ENCODE assay signal across 8 cellular contexts in genomic region chr22:20285706-20286363, GRCh38. TPM values are rescaled to one million over a fixed set of nuclear protein-coding genes. Genes with fewer than 3 reads are reported as not detected.
DNase-seq lines count a peak whose midpoint lies in the region; TF ChIP-seq lines count a peak whose summit lies in the region.
"Not testable (repeated sequence)": the region's sequence is repeated elsewhere in the genome, so short reads cannot be mapped to it uniquely, and the experiment has no call there.

No MANE protein-coding gene starts in this region.

- H3K4me1 ChIP-seq in mesenchymal stem cell (ENCODE audit: control insufficient read depth, insufficient read depth, low read depth, low read length): not testable (repeated sequence)

- H4K91ac ChIP-seq in mesenchymal stem cell (ENCODE audit: low read length): not testable (repeated sequence)

- H4K8ac ChIP-seq in mesenchymal stem cell (ENCODE audit: low read length): not testable (repeated sequence)

- not testable (repeated sequence) for H3K14ac ChIP-seq in mesenchymal stem cell (ENCODE audit: low read length in 2 of 2)

- 28% methylated on average over 8 of the region's 10 CpGs for WGBS in mesenchymal stem cell

- peaks cover 23 to 40% of the 10 kb centered on the region in 2 experiments for H3K27me3 ChIP-seq in mesenchymal stem cell (ENCODE audit: control insufficient read depth in 1 of 2, insufficient read depth in 1 of 2, low read length in 2 of 2)

- H3K18ac ChIP-seq in mesenchymal stem cell (ENCODE audit: low read depth in 1 of 2, low read length in 2 of 2): not testable (repeated sequence)

- not testable (repeated sequence) for H2BK12ac ChIP-seq in mesenchymal stem cell (ENCODE audit: low read length in 2 of 2)

- H3K4me2 ChIP-seq in mesenchymal stem cell (ENCODE audit: low read length, poor library complexity, severe bottlenecking): not testable (repeated sequence)

- H2AFZ ChIP-seq in mesenchymal stem cell (ENCODE audit: low read depth, low read length): not testable (repeated sequence)

- not testable (repeated sequence) for H3K9me3 ChIP-seq in mesenchymal stem cell (ENCODE audit: control insufficient read depth, low read length)

- not testable (repeated sequence) for H3K9ac ChIP-seq in mesenchymal stem cell (ENCODE audit: low read length)

- H3K23ac ChIP-seq in mesenchymal stem cell (ENCODE audit: low read length in 2 of 2): not testable (repeated sequence)

- not testable (repeated sequence) for H2AK5ac ChIP-seq in mesenchymal stem cell (ENCODE audit: low read length, severe bottlenecking)

- H3K36me3 ChIP-seq in mesenchymal stem cell (ENCODE audit: control insufficient read depth in 1 of 2, insufficient read depth in 2 of 2, low read depth in 1 of 2, low read length in 2 of 2): not testable (repeated sequence)

- not testable (repeated sequence) for H3K27ac ChIP-seq in mesenchymal stem cell (ENCODE audit: low read length, poor library complexity, severe bottlenecking)

- DNase-seq in AG08395 (ENCODE audit: low spot score) (peak; percentile 46), GM13977 (ENCODE audit: low spot score) (peak; percentile 89), NCI-H146 treated with DMSO at 0.1 percent for 48 hours (lab: John Stamatoyannopoulos, UW; ENCODE audit: unreplicated experiment) (peak; percentile 3), T-helper 9 cell (peak; percentile 83), fibroblast of gingiva (ENCODE audit: low read depth) (peak; percentile 27), mesenchymal stem cell (peak; percentile 49)
- DNase-seq in activated naive CD4-positive, alpha-beta T cell treated with Interleukin-2 at 50 U/mL for 16 hours: peak; percentile 84
- DNase-seq in stimulated activated CD4-positive, alpha-beta T cell treated with anti-CD3 and anti-CD28 coated beads, Interleukin-2, amount 100 ng/mL, for 48 hours: peak; percentile 72 to 84

- H2BK120ac ChIP-seq in mesenchymal stem cell (ENCODE audit: low read depth, low read length): not testable (repeated sequence)

- in situ Hi-C loops in GM13977 (cut with MboI; ENCODE audit: low pct_unique_long_range_greater_than_20kb, low sequenced_read_pairs, unreplicated experiment): loop anchor here (25.0 kb wide), 1 partner anchor 324 kb away; no protein-coding TSS in a partner anchor

- H2BK15ac ChIP-seq in mesenchymal stem cell (ENCODE audit: low read depth, poor library complexity, severe bottlenecking): not testable (repeated sequence)

- not testable (repeated sequence) for H3K79me1 ChIP-seq in mesenchymal stem cell (replicated peaks; ENCODE audit: low read length, poor library complexity, severe bottlenecking)

- not testable (repeated sequence) for H2BK5ac ChIP-seq in mesenchymal stem cell (ENCODE audit: low read depth, low read length, poor library complexity, severe bottlenecking)

- not testable (repeated sequence) for H3K4me3 ChIP-seq in mesenchymal stem cell (ENCODE audit: insufficient read depth in 1 of 2, low read depth in 1 of 2, low read length in 2 of 2)

- peak; percentile 96 for TF ChIP-seq CTCF in GM13977 (IDR thresholded peaks at IDR 0.05; ENCODE audit: extremely low read depth, insufficient read depth, missing control alignments)

- H3K4ac ChIP-seq in mesenchymal stem cell (ENCODE audit: low read depth in 1 of 2, low read length in 2 of 2): not testable (repeated sequence)

RNA-seq across cellular contexts. Expression of gene RTN4R, which starts 17.7 kb away (rescaled TPM):
- 0.79 TPM for polyA plus RNA-seq in mesenchymal stem cell (2013, experiment 1 of 2)
- polyA plus RNA-seq in mesenchymal stem cell (2013, experiment 2 of 2): 0.93 TPM

RNA-seq across cellular contexts. Expression of gene DGCR6L, which starts 34.0 kb away (rescaled TPM):
- 24.5 TPM for polyA plus RNA-seq in mesenchymal stem cell (2013, experiment 1 of 2)
- polyA plus RNA-seq in mesenchymal stem cell (2013, experiment 2 of 2): 24.9 TPM

Comparison
In these comparisons a context has a peak if more than half of its experiments do, and no peak if none do; other contexts are left out.
1. DNase-seq: peak in every context shown above with its lines; median percentile 89 in GM13977; 84 in activated naive CD4-positive, alpha-beta T cell treated with Interleukin-2 at 50 U/mL for 16 hours; 83 in T-helper 9 cell; 78 in stimulated activated CD4-positive, alpha-beta T cell treated with anti-CD3 and anti-CD28 coated beads, Interleukin-2, amount 100 ng/mL, for 48 hours; 49 in mesenchymal stem cell; 46 in AG08395; 27 in fibroblast of gingiva; 3 in NCI-H146 treated with DMSO at 0.1 percent for 48 hours.